ENCODE assay signal across 20 cellular contexts in the genomic region with DNA sequence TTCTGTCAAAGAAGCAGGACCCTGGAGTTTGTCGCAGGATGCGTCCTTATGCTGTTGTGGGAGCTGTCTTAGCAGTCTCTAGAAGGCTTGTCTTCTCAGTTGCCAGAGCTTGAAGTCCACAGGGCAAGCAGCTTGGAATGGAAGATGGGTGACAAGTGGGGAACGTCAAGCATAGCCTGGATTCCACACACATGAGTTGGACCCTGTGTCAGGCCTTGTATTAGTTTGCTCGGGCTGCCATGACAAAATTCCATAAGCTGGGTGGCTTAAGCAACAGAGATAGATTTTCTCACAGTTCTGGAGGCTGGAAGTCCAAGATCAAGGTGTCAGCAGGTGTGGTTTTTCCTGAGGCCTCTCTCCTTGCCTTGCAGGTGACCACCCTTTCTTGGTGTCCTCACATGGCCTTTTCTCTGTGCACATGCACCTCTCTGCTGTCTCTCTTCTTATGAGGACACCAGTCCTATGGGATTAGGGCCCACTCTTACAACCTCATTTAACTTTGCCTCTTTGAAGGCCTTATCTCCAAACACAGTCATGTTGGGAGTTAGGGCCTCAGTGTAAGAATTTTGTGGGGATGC. TPM values are rescaled to one million over a fixed set of nuclear protein-coding genes. Genes with fewer than 3 reads are reported as not detected.
DNase-seq lines count a peak whose midpoint lies in the region; ATAC-seq, FAIRE-seq and TF ChIP-seq lines count a peak whose summit lies in the region.
"Had no signal": no experiment of that assay in that cellular context is flagged by ENCODE, and none has a peak within 500 bp of the region (broad histone marks: within the 10 kb centered on the region; RNA-seq: fewer than 3 reads in every experiment).

No MANE protein-coding gene starts in this region.

- BruUV-seq in HepG2 (replicated peaks; lab: Mats Ljungman, UMichigan) = no TSS peak

- TF ChIP-seq RAD21 in HepG2 (CRISPR knock-in tag; IDR thresholded peaks at IDR 0.05) = no peak

- no peak overlapping the region for H3K27ac ChIP-seq in HepG2 (ENCODE audit: extremely low read length, insufficient read depth, low read length)
- H3K27ac ChIP-seq in right lobe of liver = no peak overlapping the region
- H3K27ac ChIP-seq: 22Rv1, A549, BLaER1, GM23248 had no signal

- no peak overlapping the region for H3K27ac Mint-ChIP-seq in osteocyte (ENCODE audit: unreplicated experiment)
- H3K27ac Mint-ChIP-seq: CD4-positive, alpha-beta memory T cell had no signal

- TF ChIP-seq CTCF in HepG2 (CRISPR knock-in tag; IDR thresholded peaks at IDR 0.05) (no peak), right lobe of liver (IDR thresholded peaks at IDR 0.05) (no peak), osteocyte (IDR thresholded peaks at IDR 0.05) (no peak)

- WGBS in HepG2 (ENCODE audit: low lambda C conversion rate) = 50% methylated on average over 4 of the region's 4 CpGs
- 82% methylated on average over 2 of the region's 4 CpGs for whole genome bisulfite sequencing in right lobe of liver (ENCODE audit: insufficient coverage, low coverage, low lambda C conversion rate, missing lambda C conversion rate)

- H3K36me3 ChIP-seq in HepG2 (replicated peaks in 1 of 2; ENCODE audit: control insufficient read depth in 1 of 2, insufficient read depth in 2 of 2, low read length in 2 of 2) (no peaks in the 10 kb centered on the region), right lobe of liver (no peaks in the 10 kb centered on the region)
- H3K36me3 ChIP-seq: BLaER1 had no signal

- H3K27me3 Mint-ChIP-seq in osteocyte (ENCODE audit: unreplicated experiment) = peaks cover 2% of the 10 kb centered on the region

- H3K9me3 Mint-ChIP-seq in osteocyte (ENCODE audit: unreplicated experiment) = no peaks in the 10 kb centered on the region

- no peak overlapping the region for H3K9ac ChIP-seq in HepG2 (ENCODE audit: insufficient read depth, low read depth, low read length)
- H3K9ac ChIP-seq: BLaER1, GM23248 had no signal

- H3K4me3 ChIP-seq in HepG2 (replicated peaks in 1 of 3; ENCODE audit: insufficient read depth in 1 of 3, low read depth in 2 of 3, low read length in 3 of 3) = no peak overlapping the region
- H3K4me3 ChIP-seq in right lobe of liver = no peak overlapping the region
- H3K4me3 ChIP-seq: A549, BLaER1, GM23248 had no signal

- no peak overlapping the region for H3K4me2 ChIP-seq in HepG2 (ENCODE audit: low read depth, low read length)
- H3K4me2 ChIP-seq: A549, BLaER1 had no signal

- no peaks in the 10 kb centered on the region for H4K20me1 ChIP-seq in HepG2 (ENCODE audit: insufficient read depth, low read length)
- H4K20me1 ChIP-seq: BLaER1 had no signal

- H3K9me3 ChIP-seq in HepG2 (ENCODE audit: low read length) (peaks cover 9% of the 10 kb centered on the region; the same call in 1 of the 2 replicates), right lobe of liver (no peaks in the 10 kb centered on the region)
- H3K9me3 ChIP-seq: A549, BLaER1 had no signal

- no peaks in the 10 kb centered on the region for H3K79me2 ChIP-seq in HepG2 (ENCODE audit: insufficient read depth, low read length)

- H2AFZ ChIP-seq in HepG2 (ENCODE audit: low read length) = no peak overlapping the region
- H2AFZ ChIP-seq: GM23248 had no signal

- TF ChIP-seq POLR2A in HepG2 (IDR thresholded peaks at IDR 0.05; ENCODE audit: insufficient read depth in 1 of 2, low read depth in 2 of 2, low read length in 2 of 2) (no peak), right lobe of liver (IDR thresholded peaks at IDR 0.05) (no peak)

- intact Hi-C loops in HepG2 (cut with micrococcal nuclease; ENCODE audit: unreplicated experiment) = no loop called here
- intact Hi-C loops in right lobe of liver (cut with DNase I) = no loop called here

- no peak for FAIRE-seq in HepG2 (lab: Jason Lieb, UNC)
- FAIRE-seq: G401.6, GM12891, GM19239 had no signal

- DNase-seq in HepG2 (ENCODE audit: low spot score) = no peak
- no peak for DNase-seq in right lobe of liver
- peak; percentile 19 for DNase-seq in ecto neural progenitor cell (ENCODE audit: low spot score)
- DNase-seq in osteocyte (ENCODE audit: extremely low spot score, unreplicated experiment) = peak; percentile 77
- no peak for DNase-seq in middle frontal gyrus (ENCODE audit: extremely low spot score, low spot score)
- no peak for DNase-seq in cerebellar nuclear complex (lab: John Stamatoyannopoulos, UW)
- DNase-seq: Calu3; CD4-positive, alpha-beta memory T cell; DMS79 treated with DMSO at 0.1 percent for 48 hours; GM23248; HCEC 1CT had no signal

- in situ Hi-C loops in HepG2 (cut with HindIII; ENCODE audit: extremely low pct_ligation_motif_present, low pct_unique_long_range_greater_than_20kb) = no loop called here

- H3K4me3 Mint-ChIP-seq in osteocyte (ENCODE audit: unreplicated experiment) = no peak overlapping the region
- H3K4me3 Mint-ChIP-seq: CD14-positive monocyte; CD4-positive, alpha-beta memory T cell had no signal

- no peak for ATAC-seq in HepG2
- ATAC-seq in right lobe of liver = no peak
- ATAC-seq in GM21528 (IDR thresholded peaks at IDR 0.05; ENCODE audit: low FRiP score, unreplicated experiment) = no peak
- ATAC-seq: A549 had no signal

- POLR2A ChIA-PET in HepG2 (lab: Yijun Ruan, JAX) = interaction anchor here (1.1 kb wide), 1 partner anchor 10 kb away, joined by 3 read pairs; no protein-coding TSS in a partner anchor

- no peaks in the 10 kb centered on the region for H3K36me3 Mint-ChIP-seq in osteocyte (ENCODE audit: unreplicated experiment)
- H3K36me3 Mint-ChIP-seq: CD14-positive monocyte; CD4-positive, alpha-beta memory T cell had no signal

- no peaks in the 10 kb centered on the region for H3K4me1 Mint-ChIP-seq in osteocyte (ENCODE audit: unreplicated experiment)
- H3K4me1 Mint-ChIP-seq: CD14-positive monocyte; CD4-positive, alpha-beta memory T cell had no signal

- CTCF ChIA-PET in HepG2 (lab: Yijun Ruan, JAX; ENCODE audit: low intra/inter-chr PET ratio, low total read pairs) = no interaction called here

- H3K4me1 ChIP-seq in HepG2 (ENCODE audit: insufficient read depth, low read length) = peaks cover 17% of the 10 kb centered on the region
- H3K4me1 ChIP-seq in right lobe of liver = no peaks in the 10 kb centered on the region
- H3K4me1 ChIP-seq: A549, BLaER1 had no signal

- no peaks in the 10 kb centered on the region; a peak in 2 of 5 replicates for H3K27me3 ChIP-seq in HepG2 (ENCODE audit: control insufficient read depth in 1 of 2, insufficient read depth in 2 of 2, low read length in 2 of 2)
- no peaks in the 10 kb centered on the region for H3K27me3 ChIP-seq in right lobe of liver
- H3K27me3 ChIP-seq: BLaER1 had no signal

- TF ChIP-seq EP300 in HepG2 (IDR thresholded peaks at IDR 0.05; ENCODE audit: low read depth in 2 of 2, low read length in 2 of 2) = no peak
- no peak for TF ChIP-seq EP300 in HepG2 (CRISPR knock-in tag; IDR thresholded peaks at IDR 0.05; ENCODE audit: borderline replicate concordance)

TF ChIP-seq in HepG2, 621 proteins besides CTCF, POLR2A, EP300 and RAD21:
- no peak for TF ChIP-seq CBX2 (IDR thresholded peaks at IDR 0.05; ENCODE audit: low read depth, low read length)
- no peak for TF ChIP-seq CBX2 (CRISPR knock-in tag; IDR thresholded peaks at IDR 0.05; ENCODE audit: low read depth)
- TF ChIP-seq, protein P1, sequence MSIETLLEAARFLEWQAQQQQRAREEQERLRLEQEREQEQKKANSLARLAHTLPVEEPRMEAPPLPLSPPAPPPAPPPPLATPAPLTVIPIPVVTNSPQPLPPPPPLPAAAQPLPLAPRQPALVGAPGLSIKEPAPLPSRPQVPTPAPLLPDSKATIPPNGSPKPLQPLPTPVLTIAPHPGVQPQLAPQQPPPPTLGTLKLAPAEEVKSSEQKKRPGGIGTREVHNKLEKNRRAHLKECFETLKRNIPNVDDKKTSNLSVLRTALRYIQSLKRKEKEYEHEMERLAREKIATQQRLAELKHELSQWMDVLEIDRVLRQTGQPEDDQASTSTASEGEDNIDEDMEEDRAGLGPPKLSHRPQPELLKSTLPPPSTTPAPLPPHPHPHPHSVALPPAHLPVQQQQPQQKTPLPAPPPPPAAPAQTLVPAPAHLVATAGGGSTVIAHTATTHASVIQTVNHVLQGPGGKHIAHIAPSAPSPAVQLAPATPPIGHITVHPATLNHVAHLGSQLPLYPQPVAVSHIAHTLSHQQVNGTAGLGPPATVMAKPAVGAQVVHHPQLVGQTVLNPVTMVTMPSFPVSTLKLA (IDR thresholded peaks at IDR 0.05) = peak; percentile 75
- TF ChIP-seq ZNF432 (CRISPR knock-in tag; IDR thresholded peaks at IDR 0.05; ENCODE audit: borderline replicate concordance) = no peak
- peak; percentile 87 for TF ChIP-seq ZNF12 (CRISPR knock-in tag; IDR thresholded peaks at IDR 0.05)
TF ChIP-seq in HepG2: peak in this region for 2.

RNA-seq across cellular contexts. Expression of a gene that starts 51.3 kb away (rescaled TPM):
- total RNA-seq in HepG2 (2016; rRNA removed; fragmentation: Illumina TruSeq; extraction: Trizol) (not detected in 2 replicates), right lobe of liver (10 to 100 TPM; 21.2 to 69.9 (median 29.7) TPM), osteocyte (0.19 and 0.26 TPM in 2 replicates)
- total RNA-seq in HepG2 (2016; cell fraction: cytosol; rRNA removed; fragmentation: Illumina TruSeq; extraction: Trizol; ENCODE audit: low read depth) = not detected in 2 replicates
- total RNA-seq in HepG2 (2016; cell fraction: insoluble cytoplasmic fraction; rRNA removed; fragmentation: Illumina TruSeq; extraction: Trizol) = not detected in 2 replicates
- total RNA-seq in HepG2 (2016; cell fraction: membrane; rRNA removed; fragmentation: Illumina TruSeq; extraction: Trizol) = not detected in 2 replicates
- not detected in 2 replicates for total RNA-seq in HepG2 (2016; cell fraction: nucleus; rRNA removed; fragmentation: Illumina TruSeq; extraction: Trizol)
- not detected in 2 replicates for polyA plus RNA-seq in HepG2 (2011; rRNA removed)
- polyA plus RNA-seq in HepG2 (2011; cell fraction: cytosol; rRNA removed) = not detected in 2 replicates
- not detected in 2 replicates for polyA plus RNA-seq in HepG2 (2011; cell fraction: nucleus; rRNA removed)
- not detected in 2 replicates for polyA plus RNA-seq in HepG2 (2012)
- polyA plus RNA-seq in HepG2 (2016; cell fraction: cytosol; fragmentation: Illumina TruSeq; extraction: Trizol; ENCODE audit: low read depth) = not detected in 2 replicates
- not detected in 2 replicates for polyA plus RNA-seq in HepG2 (2016; cell fraction: insoluble cytoplasmic fraction; fragmentation: Illumina TruSeq; extraction: Trizol; ENCODE audit: low read depth)
- not detected in 2 replicates for polyA plus RNA-seq in HepG2 (2016; cell fraction: membrane; fragmentation: Illumina TruSeq; extraction: Trizol; ENCODE audit: low read depth)
- not detected in 2 replicates for polyA plus RNA-seq in HepG2 (2016; cell fraction: nucleus; fragmentation: Illumina TruSeq; extraction: Trizol; ENCODE audit: insufficient read depth, low read depth)
- not detected in 2 replicates for polyA minus RNA-seq in HepG2 (2011; rRNA and poly(A)+ RNA removed; ENCODE audit: low replicate concordance)
- polyA minus RNA-seq in HepG2 (2011; cell fraction: cytosol; rRNA and poly(A)+ RNA removed) = not detected in 2 replicates
- polyA minus RNA-seq in HepG2 (2011; cell fraction: nucleus; rRNA and poly(A)+ RNA removed) = not detected in 2 replicates
- total RNA-seq: H4 had no signal

Comparison
In these comparisons a context has a peak if more than half of its experiments do, and no peak if none do; other contexts are left out.
1. RNA of a gene that starts 51.3 kb away (total RNA-seq): 21.2 to 69.9 TPM in right lobe of liver; 0.19 to 0.26 TPM in osteocyte and not detected in HepG2; every median in the first group is over 10 times any median in the second.
2. DNase-seq: peak in ecto neural progenitor cell (single experiment) and osteocyte (single experiment); none in HepG2 (single experiment), right lobe of liver (0 of 3), middle frontal gyrus (single experiment) and cerebellar nuclear complex (0 of 2).